ENCODE assay signal across 16 cellular contexts in the genomic region with DNA sequence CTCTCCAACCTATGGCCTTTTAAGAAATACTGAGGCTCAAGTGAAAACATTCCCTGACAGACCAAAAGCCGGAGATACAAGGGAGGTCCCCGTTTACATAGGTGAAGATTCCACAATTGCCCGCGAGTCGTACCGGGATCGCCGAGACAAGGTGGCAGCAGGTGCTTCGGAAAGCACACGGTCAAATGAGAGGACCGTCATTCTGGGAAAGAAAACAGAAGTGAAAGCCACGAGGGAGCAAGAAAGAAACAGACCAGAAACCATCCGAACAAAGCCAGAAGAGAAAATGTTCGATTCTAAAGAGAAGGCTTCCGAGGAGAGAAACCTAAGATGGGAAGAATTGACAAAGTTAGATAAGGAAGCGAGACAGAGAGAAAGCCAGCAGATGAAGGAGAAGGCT.
"Had no signal": no experiment of that assay in that cellular context is flagged by ENCODE, and none has a peak within 500 bp of the region (broad histone marks: within the 10 kb centered on the region; RNA-seq: fewer than 3 reads in every experiment).

No MANE protein-coding gene starts in this region.

- H3K27me3 ChIP-seq: ascending aorta, dorsolateral prefrontal cortex, ovary, tibial artery, uterus had no signal

- DNase-seq: activated CD4-positive, CD25-positive, alpha-beta regulatory T cell treated with anti-CD3 and anti-CD28 coated beads, Interleukin-2, amount 50 U/mL, for 72 hours; activated naive CD4-positive, alpha-beta T cell treated with Interleukin-2 at 50 U/mL for 16 hours; activated T-cell treated with anti-CD3 and anti-CD28 coated beads for 4 hours; dorsolateral prefrontal cortex; hypothalamus; left ventricle myocardium inferior; mesendoderm; stimulated activated CD4-positive, alpha-beta T cell treated with anti-CD3 and anti-CD28 coated beads, Interleukin-12 subunit alpha, Interleukin-12 subunit beta, amount 100 ng/mL, for 4 hours; stimulated activated CD4-positive, alpha-beta T cell treated with anti-CD3 and anti-CD28 coated beads, Interleukin-2, amount 100 ng/mL, for 24 hours; T-cell; T1000; tibial artery; uterus had no signal

- H3K4me1 Mint-ChIP-seq: T-cell had no signal

- H3K4me3 ChIP-seq: ascending aorta, dorsolateral prefrontal cortex, left ventricle myocardium inferior, ovary, tibial artery, uterus had no signal

- H3K27ac Mint-ChIP-seq: T-cell had no signal

- H3K27me3 Mint-ChIP-seq: T-cell had no signal

- H3K27ac ChIP-seq: ascending aorta, ovary, tibial artery, uterus had no signal

- ATAC-seq: esophagus mucosa, T-cell had no signal

- H3K4me3 Mint-ChIP-seq: T-cell had no signal

- H3K36me3 ChIP-seq: ovary, uterus had no signal

- H3K9me3 ChIP-seq: ascending aorta, left ventricle myocardium inferior, ovary, tibial artery, uterus had no signal

- H3K36me3 Mint-ChIP-seq: T-cell had no signal

- H3K9me3 Mint-ChIP-seq: T-cell had no signal
